27 cellular contexts compared by ENCODE assay signal in genomic region chr12:28591831-28592230, GRCh38.
"Had no signal": no experiment of that assay in that cellular context is flagged by ENCODE, and none has a peak within 500 bp of the region (broad histone marks: within the 10 kb centered on the region; RNA-seq: fewer than 3 reads in every experiment).

No MANE protein-coding gene starts in this region.

- DNase-seq: occipital lobe; ovary; posterior cingulate gyrus; psoas muscle; right cardiac atrium; right lobe of liver; sigmoid colon; small intestine; stimulated activated CD4-positive, alpha-beta T cell treated with anti-CD3 and anti-CD28 coated beads, Interleukin-15, amount 100 ng/mL, for 24 hours; stimulated activated CD4-positive, alpha-beta T cell treated with anti-CD3 and anti-CD28 coated beads, Interleukin-2, amount 100 ng/mL, for 24 hours; stimulated activated CD4-positive, alpha-beta T cell treated with anti-CD3 and anti-CD28 coated beads, Interleukin-2, amount 100 ng/mL, for 48 hours; stimulated activated CD4-positive, alpha-beta T cell treated with anti-CD3 and anti-CD28 coated beads, Interleukin-4, amount 100 ng/mL, for 24 hours; stimulated activated naive B cell treated with anti-CD40 and anti-IgM and Interleukin-4, amounts not matched to agents 10 μg/mL and 1 μg/mL and 100 μg/mL, for 72 hours; stimulated activated naive CD4-positive, alpha-beta T cell treated with Interleukin-2 at 50 U/mL for 16 hours; stomach; thyroid gland; trophoblast cell; upper lobe of left lung had no signal

- H3K4me3 ChIP-seq: neural progenitor cell, ovary, psoas muscle, right lobe of liver, sigmoid colon, stomach, thoracic aorta, thyroid gland, tibial nerve, upper lobe of left lung, vagina had no signal

- H3K27ac Mint-ChIP-seq: nephron; neural progenitor cell; progenitor cell of endocrine pancreas; stimulated activated effector memory CD8-positive, alpha-beta T cell treated with anti-CD3 and anti-CD28 coated beads, Interleukin-12 subunit alpha, Interleukin-12 subunit beta, amount 100 ng/mL, for 72 hours; stimulated activated naive B cell treated with anti-CD40 and anti-IgM and Interleukin-4, amounts not matched to agents 10 μg/mL and 1 μg/mL and 100 μg/mL, for 72 hours; stimulated activated naive CD8-positive, alpha-beta T cell treated with anti-CD3 and anti-CD28 coated beads, Interleukin-15, Interleukin-2, amounts not matched to agents 100 ng/mL and 50 ng/mL, for 24 hours had no signal

- H3K4me1 ChIP-seq: neural progenitor cell, parathyroid adenoma, psoas muscle, right lobe of liver, stomach, thyroid gland, tibial nerve, upper lobe of left lung, vagina had no signal

- H3K9me3 ChIP-seq: ovary, right lobe of liver, thyroid gland, vagina had no signal

- ATAC-seq: psoas muscle; right cardiac atrium; right lobe of liver; stimulated activated effector memory CD8-positive, alpha-beta T cell treated with anti-CD3 and anti-CD28 coated beads, Interleukin-12 subunit alpha, Interleukin-12 subunit beta, amount 100 ng/mL, for 72 hours; stimulated activated naive B cell treated with anti-CD40 and anti-IgM and Interleukin-4, amounts not matched to agents 10 μg/mL and 1 μg/mL and 100 μg/mL, for 72 hours had no signal

- H3K4me1 Mint-ChIP-seq: nephron; neural progenitor cell; stimulated activated effector memory CD8-positive, alpha-beta T cell treated with anti-CD3 and anti-CD28 coated beads, Interleukin-12 subunit alpha, Interleukin-12 subunit beta, amount 100 ng/mL, for 72 hours; stimulated activated naive B cell treated with anti-CD40 and anti-IgM and Interleukin-4, amounts not matched to agents 10 μg/mL and 1 μg/mL and 100 μg/mL, for 72 hours had no signal

- H3K36me3 ChIP-seq: neural progenitor cell, ovary, right lobe of liver, sigmoid colon, stomach, thoracic aorta, thyroid gland, tibial nerve, upper lobe of left lung, vagina had no signal

- H3K27ac ChIP-seq: neural progenitor cell, ovary, parathyroid adenoma, psoas muscle, right lobe of liver, sigmoid colon, stomach, thoracic aorta, thyroid gland, tibial nerve, upper lobe of left lung, vagina had no signal

- H3K36me3 Mint-ChIP-seq: stimulated activated effector memory CD8-positive, alpha-beta T cell treated with anti-CD3 and anti-CD28 coated beads, Interleukin-12 subunit alpha, Interleukin-12 subunit beta, amount 100 ng/mL, for 72 hours had no signal

- H3K27me3 ChIP-seq: neural progenitor cell, ovary, right lobe of liver, sigmoid colon, stomach, thyroid gland, tibial nerve, upper lobe of left lung, vagina had no signal

- H3K4me3 Mint-ChIP-seq: nephron; neural progenitor cell; stimulated activated effector memory CD8-positive, alpha-beta T cell treated with anti-CD3 and anti-CD28 coated beads, Interleukin-12 subunit alpha, Interleukin-12 subunit beta, amount 100 ng/mL, for 72 hours; stimulated activated naive B cell treated with anti-CD40 and anti-IgM and Interleukin-4, amounts not matched to agents 10 μg/mL and 1 μg/mL and 100 μg/mL, for 72 hours; stimulated activated naive CD8-positive, alpha-beta T cell treated with anti-CD3 and anti-CD28 coated beads, Interleukin-15, Interleukin-2, amounts not matched to agents 100 ng/mL and 50 ng/mL, for 24 hours had no signal

- H3K27me3 Mint-ChIP-seq: progenitor cell of endocrine pancreas; stimulated activated naive CD8-positive, alpha-beta T cell treated with anti-CD3 and anti-CD28 coated beads, Interleukin-15, Interleukin-2, amounts not matched to agents 100 ng/mL and 50 ng/mL, for 24 hours had no signal
